12 cellular contexts compared by ENCODE assay signal in genomic region chr11:76062733-76063132, GRCh38.
DNase-seq lines count a peak whose midpoint lies in the region; ATAC-seq lines count a peak whose summit lies in the region.
"Had no signal": no experiment of that assay in that cellular context is flagged by ENCODE, and none has a peak within 500 bp of the region (broad histone marks: within the 10 kb centered on the region; RNA-seq: fewer than 3 reads in every experiment).

No MANE protein-coding gene starts in this region.

- no peaks in the 10 kb centered on the region for H3K27me3 Mint-ChIP-seq in stimulated activated memory B cell treated with anti-CD40 and anti-IgM and Interleukin-4, amounts not matched to agents 10 μg/mL and 1 μg/mL and 100 μg/mL, for 72 hours

- no peak overlapping the region for H3K4me3 Mint-ChIP-seq in stimulated activated memory B cell treated with anti-CD40 and anti-IgM and Interleukin-4, amounts not matched to agents 10 μg/mL and 1 μg/mL and 100 μg/mL, for 72 hours

- no peak for DNase-seq in Right ventricle myocardium inferior (ENCODE audit: missing footprints)
- DNase-seq in left cardiac atrium, result no peak
- no peak for DNase-seq in mesenteric fat pad (ENCODE audit: low spot score)
- DNase-seq in G401 (ENCODE audit: low spot score), result no peak
- no peak for DNase-seq in NCI-H2081 (lab: John Stamatoyannopoulos, UW)
- DNase-seq: 8988T; activated naive CD4-positive, alpha-beta T cell treated with Interleukin-2 at 50 U/mL for 16 hours; NCI-H1694 treated with DMSO at 0.1 percent for 48 hours had no signal

- H3K27ac Mint-ChIP-seq in stimulated activated memory B cell treated with anti-CD40 and anti-IgM and Interleukin-4, amounts not matched to agents 10 μg/mL and 1 μg/mL and 100 μg/mL, for 72 hours, result peak overlapping the region; percentile 22

- H3K4me1 Mint-ChIP-seq in stimulated activated memory B cell treated with anti-CD40 and anti-IgM and Interleukin-4, amounts not matched to agents 10 μg/mL and 1 μg/mL and 100 μg/mL, for 72 hours, result peaks cover 20% of the 10 kb centered on the region

- H3K9me3 Mint-ChIP-seq in stimulated activated memory B cell treated with anti-CD40 and anti-IgM and Interleukin-4, amounts not matched to agents 10 μg/mL and 1 μg/mL and 100 μg/mL, for 72 hours, result no peaks in the 10 kb centered on the region

- in situ Hi-C loops in G401 (cut with HindIII; ENCODE audit: low sequenced_read_pairs), result no loop called here

- ATAC-seq in Right ventricle myocardium inferior (peak; percentile 50), left cardiac atrium (no peak), GM21526 (IDR thresholded peaks at IDR 0.05; ENCODE audit: low FRiP score, unreplicated experiment) (peak; percentile 94), HG03060 (IDR thresholded peaks at IDR 0.05; ENCODE audit: low read depth, unreplicated experiment) (peak; percentile 98)
- no peak for ATAC-seq in stimulated activated memory B cell treated with anti-CD40 and anti-IgM and Interleukin-4, amounts not matched to agents 10 μg/mL and 1 μg/mL and 100 μg/mL, for 72 hours
- ATAC-seq: K562 had no signal

- intact Hi-C loops in Right ventricle myocardium inferior (cut with DNase I) (no loop called here), left cardiac atrium (cut with DNase I) (no loop called here)

- peaks cover 51% of the 10 kb centered on the region for H3K36me3 Mint-ChIP-seq in stimulated activated memory B cell treated with anti-CD40 and anti-IgM and Interleukin-4, amounts not matched to agents 10 μg/mL and 1 μg/mL and 100 μg/mL, for 72 hours

Comparison
In these comparisons a context has a peak if more than half of its experiments do, and no peak if none do; other contexts are left out.
1. ATAC-seq: peak in Right ventricle myocardium inferior (single experiment), GM21526 (single experiment) and HG03060 (single experiment); none in left cardiac atrium (0 of 2) and stimulated activated memory B cell treated with anti-CD40 and anti-IgM and Interleukin-4, amounts not matched to agents 10 μg/mL and 1 μg/mL and 100 μg/mL, for 72 hours (single experiment).